In the genomic region with DNA sequence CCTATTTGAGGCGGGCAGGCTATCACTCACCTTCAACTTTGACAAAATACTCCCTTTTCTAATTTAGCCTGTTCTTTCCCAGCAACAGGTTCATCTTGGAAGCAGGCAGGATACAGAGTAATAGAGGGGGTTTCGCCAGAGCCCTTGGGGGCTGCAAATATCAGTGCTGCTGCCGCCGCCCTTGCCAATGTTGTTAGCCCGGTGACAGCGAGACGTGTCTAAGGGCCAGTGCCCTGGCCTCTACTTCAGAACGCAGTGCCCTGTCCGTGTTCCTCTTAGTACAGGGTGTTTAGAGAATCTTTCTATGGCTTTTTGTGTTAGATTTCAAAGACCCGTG, we compare ENCODE assay signal across 8 cellular contexts. TPM values are rescaled to one million over a fixed set of nuclear protein-coding genes. Genes with fewer than 3 reads are reported as not detected.
DNase-seq lines count a peak whose midpoint lies in the region; ATAC-seq and TF ChIP-seq lines count a peak whose summit lies in the region.

No MANE protein-coding gene starts in this region.

- no peaks in the 10 kb centered on the region for H3K27me3 ChIP-seq in AG04450 (ENCODE audit: control insufficient read depth, insufficient read depth, low read length)
- no peaks in the 10 kb centered on the region for H3K27me3 ChIP-seq in sigmoid colon

- no peaks in the 10 kb centered on the region for H3K9me3 Mint-ChIP-seq in activated T-helper 2 cell treated with anti-CD3 and anti-CD28 coated beads, Interferon-gamma antibody, Interleukin-2, Interleukin-4, amounts not matched to agents 10 μg/mL and 5 μg/mL and 100 μg/mL, durations not matched to agents 14 hours and 24 hours and 36 hours

- POLR2A ChIA-PET in AG04450 (lab: Yijun Ruan, JAX): interaction anchor here (1.2 to 1.6 kb wide), 2 partner anchors 23 to 114 kb away, joined by 3 to 11 read pairs; no protein-coding TSS in a partner anchor

- intact Hi-C loops in activated T-helper 2 cell treated with anti-CD3 and anti-CD28 coated beads, Interferon-gamma antibody, Interleukin-2, Interleukin-4, amounts not matched to agents 10 μg/mL and 5 μg/mL and 100 μg/mL, durations not matched to agents 14 hours and 24 hours and 36 hours (cut with micrococcal nuclease): loop anchor here (1.0 to 5.0 kb wide), 6 partner anchors 11 to 715 kb away; no protein-coding TSS in a partner anchor
- intact Hi-C loops in left cardiac atrium (cut with DNase I): loop anchor here (5.0 to 10.0 kb wide), 2 partner anchors 115 to 122 kb away; a partner anchor contains a TSS
- intact Hi-C loops in sigmoid colon (cut with DNase I): loop anchor here (1.0 to 10.0 kb wide), 4 partner anchors 55 to 355 kb away; a partner anchor contains a TSS

- H3K36me3 ChIP-seq in sigmoid colon: peaks cover 6 to 19% (median 8%) of the 10 kb centered on the region in 4 donors

- H3K4me3 ChIP-seq in AG04450 (ENCODE audit: low read depth, low read length): peak overlapping the region; percentile 84
- peak overlapping the region; percentile 67 to 96 (median 84) for H3K4me3 ChIP-seq in sigmoid colon

- peaks cover 72% of the 10 kb centered on the region for H3K36me3 Mint-ChIP-seq in activated T-helper 2 cell treated with anti-CD3 and anti-CD28 coated beads, Interferon-gamma antibody, Interleukin-2, Interleukin-4, amounts not matched to agents 10 μg/mL and 5 μg/mL and 100 μg/mL, durations not matched to agents 14 hours and 24 hours and 36 hours (ENCODE audit: low read depth)

- peak; percentile 9 to 24 for ATAC-seq in left cardiac atrium
- ATAC-seq in GM21515 (IDR thresholded peaks at IDR 0.05; ENCODE audit: unreplicated experiment): no peak

- TF ChIP-seq CTCF in AG04450 (IDR thresholded peaks at IDR 0.05; ENCODE audit: low read depth, low read length): no peak
- no peak for TF ChIP-seq CTCF in sigmoid colon (IDR thresholded peaks at IDR 0.05)

- DNase-seq in AG04450 (ENCODE audit: low read depth, low spot score) (no peak), HK-2 (ENCODE audit: unreplicated experiment) (peak; percentile 28), left cardiac atrium (peak; percentile 38), sigmoid colon (no peak), amniotic stem cell (lab: John Stamatoyannopoulos, UW) (no peak), NCI-H2171 treated with DMSO at 0.1 percent for 48 hours (lab: John Stamatoyannopoulos, UW) (no peak)
- peak; percentile 21 for DNase-seq in activated T-helper 2 cell treated with anti-CD3 and anti-CD28 coated beads, Interferon-gamma antibody, Interleukin-2, Interleukin-4, amounts not matched to agents 10 μg/mL and 5 μg/mL and 100 μg/mL, durations not matched to agents 14 hours and 24 hours and 36 hours (ENCODE audit: low spot score)

- H3K4me1 Mint-ChIP-seq in activated T-helper 2 cell treated with anti-CD3 and anti-CD28 coated beads, Interferon-gamma antibody, Interleukin-2, Interleukin-4, amounts not matched to agents 10 μg/mL and 5 μg/mL and 100 μg/mL, durations not matched to agents 14 hours and 24 hours and 36 hours (ENCODE audit: low read depth): peaks cover 42% of the 10 kb centered on the region

- peak overlapping the region; percentile 92 for H3K4me3 Mint-ChIP-seq in activated T-helper 2 cell treated with anti-CD3 and anti-CD28 coated beads, Interferon-gamma antibody, Interleukin-2, Interleukin-4, amounts not matched to agents 10 μg/mL and 5 μg/mL and 100 μg/mL, durations not matched to agents 14 hours and 24 hours and 36 hours (ENCODE audit: low read depth)

- no peaks in the 10 kb centered on the region for H3K27me3 Mint-ChIP-seq in activated T-helper 2 cell treated with anti-CD3 and anti-CD28 coated beads, Interferon-gamma antibody, Interleukin-2, Interleukin-4, amounts not matched to agents 10 μg/mL and 5 μg/mL and 100 μg/mL, durations not matched to agents 14 hours and 24 hours and 36 hours (ENCODE audit: low read depth)

- TF ChIP-seq EP300 in sigmoid colon (IDR thresholded peaks at IDR 0.05): no peak

- H3K27ac ChIP-seq in AG04450 (ENCODE audit: low read depth, low read length) (peak overlapping the region; percentile 61), sigmoid colon (peak overlapping the region; percentile 93 to 100 (median 98))

- TF ChIP-seq POLR2A in sigmoid colon (IDR thresholded peaks at IDR 0.05): no peak

- H3K9me3 ChIP-seq in AG04450 (ENCODE audit: control insufficient read depth, insufficient read depth, low read length) (no peaks in the 10 kb centered on the region; the same call in 1 of the 2 replicates), sigmoid colon (no peaks in the 10 kb centered on the region)

- peaks cover 0 to 52% (median 41%) of the 10 kb centered on the region in 4 donors for H3K4me1 ChIP-seq in sigmoid colon

- peak overlapping the region; percentile 93 for H3K27ac Mint-ChIP-seq in activated T-helper 2 cell treated with anti-CD3 and anti-CD28 coated beads, Interferon-gamma antibody, Interleukin-2, Interleukin-4, amounts not matched to agents 10 μg/mL and 5 μg/mL and 100 μg/mL, durations not matched to agents 14 hours and 24 hours and 36 hours

- WGBS in sigmoid colon, 2 donors: 0% methylated on average over 10 of the region's 10 CpGs

- CTCF ChIA-PET in AG04450 (lab: Charles Lee): interaction anchor here (0.8 to 3.5 kb wide), 3 partner anchors 16 to 449 kb away, joined by 4 to 63 read pairs (median 5); no protein-coding TSS in a partner anchor

RNA-seq across cellular contexts. Expression of a gene that starts 0.7 kb away (rescaled TPM):
- polyA plus RNA-seq in AG04450 (2011; rRNA removed) (36.1 and 42.9 TPM in 2 replicates), sigmoid colon (10 to 100 TPM; 50.3 to 86.5 (median 82.9) TPM)
- 16.0 and 19.3 TPM in 2 replicates for polyA minus RNA-seq in AG04450 (2011; rRNA and poly(A)+ RNA removed)
- 40.9 and 41.1 TPM in 2 replicates for total RNA-seq in activated T-helper 2 cell treated with anti-CD3 and anti-CD28 coated beads, Interferon-gamma antibody, Interleukin-2, Interleukin-4, amounts not matched to agents 10 μg/mL and 5 μg/mL and 100 μg/mL, durations not matched to agents 14 hours and 24 hours and 36 hours
- total RNA-seq in left cardiac atrium (10 to 100 TPM; 34.5 to 34.7 TPM), sigmoid colon (10 to 100 TPM; 53.5 to 64.9 (median 61.6) TPM)

RNA-seq across cellular contexts. Expression of a gene that starts 1.2 kb away (rescaled TPM):
- polyA plus RNA-seq in AG04450 (2011; rRNA removed) (72.6 and 83.7 TPM in 2 replicates), sigmoid colon (100 to 1,000 TPM in 1 of 3 donors, 10 to 100 TPM in 2; 61.9 to 106 (median 85.3) TPM)
- polyA minus RNA-seq in AG04450 (2011; rRNA and poly(A)+ RNA removed): 165 and 195 TPM in 2 replicates
- 163 and 166 TPM in 2 replicates for total RNA-seq in activated T-helper 2 cell treated with anti-CD3 and anti-CD28 coated beads, Interferon-gamma antibody, Interleukin-2, Interleukin-4, amounts not matched to agents 10 μg/mL and 5 μg/mL and 100 μg/mL, durations not matched to agents 14 hours and 24 hours and 36 hours
- total RNA-seq in left cardiac atrium (10 to 100 TPM; 79.6 to 79.7 TPM), sigmoid colon (100 to 1,000 TPM in 1 of 4 donors, 10 to 100 TPM in 3; 59.9 to 102 (median 65.1) TPM)

Comparison
In these comparisons a context has a peak if more than half of its experiments do, and no peak if none do; other contexts are left out.
1. DNase-seq: peak in HK-2 (single experiment), activated T-helper 2 cell treated with anti-CD3 and anti-CD28 coated beads, Interferon-gamma antibody, Interleukin-2, Interleukin-4, amounts not matched to agents 10 μg/mL and 5 μg/mL and 100 μg/mL, durations not matched to agents 14 hours and 24 hours and 36 hours (single experiment) and left cardiac atrium (single experiment); none in AG04450 (single experiment), sigmoid colon (single experiment), amniotic stem cell (single experiment) and NCI-H2171 treated with DMSO at 0.1 percent for 48 hours (single experiment).